9 cellular contexts compared by ENCODE assay signal in the genomic region with DNA sequence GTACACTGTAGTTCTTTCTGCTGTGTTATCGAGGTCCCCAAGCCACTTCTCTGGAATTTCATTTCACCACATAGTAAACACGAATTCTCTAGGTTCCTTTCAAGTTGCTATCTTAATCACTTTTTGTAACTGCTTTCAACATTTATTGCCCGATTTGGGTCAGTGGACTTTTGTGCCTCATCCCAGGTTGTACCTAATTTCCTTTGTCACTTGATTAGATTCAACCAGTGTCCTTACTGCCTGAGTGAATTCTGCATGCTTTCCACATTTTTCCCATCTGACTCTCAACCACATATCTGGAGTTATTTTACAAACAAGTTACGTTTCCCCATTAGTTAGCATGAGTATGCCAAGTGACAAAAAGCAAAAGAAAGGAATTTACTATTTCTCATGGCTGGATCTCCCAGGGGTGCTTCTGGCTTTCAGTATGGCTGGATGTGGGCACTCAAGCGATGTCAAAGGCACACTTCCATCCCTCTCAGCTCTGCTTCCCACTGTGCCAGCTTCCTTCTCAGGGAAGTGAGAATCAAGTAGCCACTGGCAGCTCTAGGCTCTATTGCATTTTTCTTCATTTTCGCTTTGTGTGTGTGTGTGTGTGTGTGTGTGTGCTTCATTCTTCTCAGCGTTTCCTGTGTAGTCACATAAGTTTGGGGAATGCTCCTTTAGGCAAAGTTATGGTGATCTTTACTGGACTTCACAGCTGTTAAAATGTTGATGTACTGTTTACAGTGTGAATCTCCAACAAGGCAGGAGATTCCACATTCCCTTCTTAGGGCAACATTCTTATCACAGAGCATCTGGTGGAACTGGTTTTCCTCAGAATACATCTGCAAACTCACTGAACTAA.
DNase-seq lines count a peak whose midpoint lies in the region; TF ChIP-seq lines count a peak whose summit lies in the region.
"Had no signal": no experiment of that assay in that cellular context is flagged by ENCODE, and none has a peak within 500 bp of the region (broad histone marks: within the 10 kb centered on the region; RNA-seq: fewer than 3 reads in every experiment).

No MANE protein-coding gene starts in this region.

- H3K79me2 ChIP-seq in neural progenitor cell (ENCODE audit: low read depth) = peaks cover 65% of the 10 kb centered on the region

- no peak overlapping the region for H3K27ac ChIP-seq in neural progenitor cell

- DNase-seq in DMS79 treated with DMSO at 0.1 percent for 48 hours (lab: John Stamatoyannopoulos, UW) = peak; percentile 68
- DNase-seq in NCI-H446 treated with DMSO at 0.1 percent for 48 hours (lab: John Stamatoyannopoulos, UW) = peak; percentile 19
- DNase-seq in epidermal melanocyte (ENCODE audit: insufficient read length, low spot score) = peak; percentile 67
- DNase-seq in neural progenitor cell (ENCODE audit: low spot score) = peak; percentile 37
- DNase-seq in activated T-cell treated with anti-CD3 and anti-CD28 coated beads, Interleukin-2, amount 50 U/mL, for 48 hours = no peak
- no peak for DNase-seq in NOMO-1 treated with DMSO at 0.1 percent for 48 hours (lab: John Stamatoyannopoulos, UW; ENCODE audit: unreplicated experiment)
- DNase-seq in NCI-H187 (lab: John Stamatoyannopoulos, UW) = no peak
- DNase-seq in NCI-H748 treated with DMSO at 0.1 percent for 48 hours (lab: John Stamatoyannopoulos, UW) = no peak
- DNase-seq: activated naive CD8-positive, alpha-beta T cell treated with anti-CD3 and anti-CD28 coated beads for 36 hours had no signal

- peaks cover 1% of the 10 kb centered on the region for H3K36me3 Mint-ChIP-seq in neural progenitor cell
- H3K36me3 Mint-ChIP-seq: activated naive CD8-positive, alpha-beta T cell treated with anti-CD3 and anti-CD28 coated beads for 36 hours had no signal

- H3K27me3 Mint-ChIP-seq in neural progenitor cell (ENCODE audit: insufficient read depth, low read depth) = peaks cover 14% of the 10 kb centered on the region

- no peak for TF ChIP-seq CTCF in neural progenitor cell (IDR thresholded peaks at IDR 0.05)

- no peaks in the 10 kb centered on the region for H3K36me3 ChIP-seq in neural progenitor cell

- H3K4me1 ChIP-seq in neural progenitor cell = peaks cover 51% of the 10 kb centered on the region

- H3K9me3 Mint-ChIP-seq in neural progenitor cell = no peaks in the 10 kb centered on the region
- H3K9me3 Mint-ChIP-seq: activated naive CD8-positive, alpha-beta T cell treated with anti-CD3 and anti-CD28 coated beads for 36 hours had no signal

- H4K20me1 ChIP-seq in neural progenitor cell (ENCODE audit: low read depth) = peaks cover 60% of the 10 kb centered on the region

- no peak overlapping the region for H3K27ac Mint-ChIP-seq in neural progenitor cell
- H3K27ac Mint-ChIP-seq: activated naive CD8-positive, alpha-beta T cell treated with anti-CD3 and anti-CD28 coated beads for 36 hours had no signal

- H3K4me3 Mint-ChIP-seq in neural progenitor cell = no peak overlapping the region
- H3K4me3 Mint-ChIP-seq: activated naive CD8-positive, alpha-beta T cell treated with anti-CD3 and anti-CD28 coated beads for 36 hours had no signal

- peaks cover 77% of the 10 kb centered on the region for H3K4me1 Mint-ChIP-seq in neural progenitor cell
- H3K4me1 Mint-ChIP-seq: activated naive CD8-positive, alpha-beta T cell treated with anti-CD3 and anti-CD28 coated beads for 36 hours had no signal

- no peaks in the 10 kb centered on the region for H3K9me3 ChIP-seq in neural progenitor cell (ENCODE audit: low read depth)

- peak overlapping the region; percentile 2 for H3K4me2 ChIP-seq in neural progenitor cell

- H3K9ac ChIP-seq in neural progenitor cell = no peak overlapping the region

- H3F3A ChIP-seq in neural progenitor cell (ENCODE audit: low read depth) = peaks cover 24% of the 10 kb centered on the region

- H3K4me3 ChIP-seq in neural progenitor cell = no peak overlapping the region

- no peak overlapping the region for H2AFZ ChIP-seq in neural progenitor cell (replicated peaks)

- no peaks in the 10 kb centered on the region for H3K27me3 ChIP-seq in neural progenitor cell

Comparison
In these comparisons a context has a peak if more than half of its experiments do, and no peak if none do; other contexts are left out.
1. DNase-seq: peak in DMS79 treated with DMSO at 0.1 percent for 48 hours (single experiment), NCI-H446 treated with DMSO at 0.1 percent for 48 hours (single experiment), epidermal melanocyte (single experiment) and neural progenitor cell (single experiment); none in activated T-cell treated with anti-CD3 and anti-CD28 coated beads, Interleukin-2, amount 50 U/mL, for 48 hours (0 of 2), NOMO-1 treated with DMSO at 0.1 percent for 48 hours (single experiment), NCI-H187 (0 of 2) and NCI-H748 treated with DMSO at 0.1 percent for 48 hours (single experiment).